In genomic region chr10:63700209-63700934, GRCh38 we compare ENCODE assay signal across 8 cellular contexts.
DNase-seq lines count a peak whose midpoint lies in the region; ATAC-seq and TF ChIP-seq lines count a peak whose summit lies in the region.

No MANE protein-coding gene starts in this region.

- peak; percentile 61 for DNase-seq in activated CD4-positive, alpha-beta T cell treated with anti-CD3 and anti-CD28 coated beads for 48 hours
- no peak for DNase-seq in activated CD4-positive, alpha-beta T cell treated with anti-CD3 and anti-CD28 coated beads, Interleukin-2, amount 10 ng/mL, durations not matched to agents 7 days and 5 days
- no peak for DNase-seq in T-helper 17 cell
- DNase-seq in Right ventricle myocardium superior: peak; percentile 51
- DNase-seq in stimulated activated naive CD8-positive, alpha-beta T cell treated with anti-CD3 and anti-CD28 coated beads, Interleukin-15, Interleukin-2, amounts not matched to agents 100 U/mL and 50 U/mL, for 24 hours: peak; percentile 23
- DNase-seq in NAMALWA (ENCODE audit: low spot score): no peak
- no peak for DNase-seq in iPS-NIHi7 (ENCODE audit: extremely low spot score)
- no peak for DNase-seq in GM13977 (ENCODE audit: low spot score)

- H3K9me3 Mint-ChIP-seq in activated CD4-positive, alpha-beta T cell treated with anti-CD3 and anti-CD28 coated beads, Interleukin-2, amount 10 ng/mL, durations not matched to agents 7 days and 5 days: peaks cover 4% of the 10 kb centered on the region

- POLR2A ChIA-PET in activated CD4-positive, alpha-beta T cell treated with anti-CD3 and anti-CD28 coated beads, Interleukin-2, amount 10 ng/mL, durations not matched to agents 7 days and 5 days (lab: Charles Lee): no interaction called here

- peaks cover 2% of the 10 kb centered on the region for H3K4me1 Mint-ChIP-seq in activated CD4-positive, alpha-beta T cell treated with anti-CD3 and anti-CD28 coated beads, Interleukin-2, amount 10 ng/mL, durations not matched to agents 7 days and 5 days
- H3K4me1 Mint-ChIP-seq in T-helper 17 cell: peaks cover 11% of the 10 kb centered on the region

- peak; percentile 44 for ATAC-seq in T-helper 17 cell
- ATAC-seq in Right ventricle myocardium superior (ENCODE audit: poor library complexity): peak; percentile 84
- ATAC-seq in stimulated activated naive CD8-positive, alpha-beta T cell treated with anti-CD3 and anti-CD28 coated beads, Interleukin-15, Interleukin-2, amounts not matched to agents 100 U/mL and 50 U/mL, for 24 hours: peak; percentile 99

- no peaks in the 10 kb centered on the region for H3K9me3 ChIP-seq in T-helper 17 cell (ENCODE audit: control insufficient read depth, low read length, poor library complexity, severe bottlenecking)

- in situ Hi-C loops in GM13977 (cut with MboI; ENCODE audit: low pct_unique_long_range_greater_than_20kb, low sequenced_read_pairs, unreplicated experiment): no loop called here

- H3K27ac Mint-ChIP-seq in activated CD4-positive, alpha-beta T cell treated with anti-CD3 and anti-CD28 coated beads, Interleukin-2, amount 10 ng/mL, durations not matched to agents 7 days and 5 days: no peak overlapping the region
- H3K27ac Mint-ChIP-seq in T-helper 17 cell: no peak overlapping the region

- intact Hi-C loops in Right ventricle myocardium superior (cut with DNase I): no loop called here

- CTCF ChIA-PET in activated CD4-positive, alpha-beta T cell treated with anti-CD3 and anti-CD28 coated beads, Interleukin-2, amount 10 ng/mL, durations not matched to agents 7 days and 5 days (lab: Charles Lee): interaction anchor here (1.2 to 2.0 kb wide), 2 partner anchors 20 to 534 kb away, joined by 3 to 9 read pairs; no protein-coding TSS in a partner anchor

- H3K27me3 Mint-ChIP-seq in activated CD4-positive, alpha-beta T cell treated with anti-CD3 and anti-CD28 coated beads, Interleukin-2, amount 10 ng/mL, durations not matched to agents 7 days and 5 days: no peaks in the 10 kb centered on the region
- H3K27me3 Mint-ChIP-seq in T-helper 17 cell: peaks cover 13% of the 10 kb centered on the region

- H3K36me3 Mint-ChIP-seq in activated CD4-positive, alpha-beta T cell treated with anti-CD3 and anti-CD28 coated beads, Interleukin-2, amount 10 ng/mL, durations not matched to agents 7 days and 5 days (ENCODE audit: low read depth): peaks cover 3% of the 10 kb centered on the region
- H3K36me3 Mint-ChIP-seq in T-helper 17 cell (ENCODE audit: low read depth): no peaks in the 10 kb centered on the region

- no peak for TF ChIP-seq CTCF in GM13977 (IDR thresholded peaks at IDR 0.05; ENCODE audit: extremely low read depth, insufficient read depth, missing control alignments)

- H3K4me3 Mint-ChIP-seq in activated CD4-positive, alpha-beta T cell treated with anti-CD3 and anti-CD28 coated beads, Interleukin-2, amount 10 ng/mL, durations not matched to agents 7 days and 5 days: no peak overlapping the region
- H3K4me3 Mint-ChIP-seq in T-helper 17 cell: no peak overlapping the region

Comparison
In these comparisons a context has a peak if more than half of its experiments do, and no peak if none do; other contexts are left out.
1. DNase-seq: peak in activated CD4-positive, alpha-beta T cell treated with anti-CD3 and anti-CD28 coated beads for 48 hours (single experiment), Right ventricle myocardium superior (single experiment) and stimulated activated naive CD8-positive, alpha-beta T cell treated with anti-CD3 and anti-CD28 coated beads, Interleukin-15, Interleukin-2, amounts not matched to agents 100 U/mL and 50 U/mL, for 24 hours (single experiment); none in activated CD4-positive, alpha-beta T cell treated with anti-CD3 and anti-CD28 coated beads, Interleukin-2, amount 10 ng/mL, durations not matched to agents 7 days and 5 days (single experiment), T-helper 17 cell (0 of 3), NAMALWA (single experiment), iPS-NIHi7 (single experiment) and GM13977 (single experiment).
2. ATAC-seq: peak in every context shown above with its lines; median percentile 99 in stimulated activated naive CD8-positive, alpha-beta T cell treated with anti-CD3 and anti-CD28 coated beads, Interleukin-15, Interleukin-2, amounts not matched to agents 100 U/mL and 50 U/mL, for 24 hours; 84 in Right ventricle myocardium superior; 44 in T-helper 17 cell.